ENCODE assay signal across 10 cellular contexts in genomic region chr10:21329995-21330627, GRCh38.
DNase-seq lines count a peak whose midpoint lies in the region; ATAC-seq and TF ChIP-seq lines count a peak whose summit lies in the region.
"Had no signal": no experiment of that assay in that cellular context is flagged by ENCODE, and none has a peak within 500 bp of the region (broad histone marks: within the 10 kb centered on the region; RNA-seq: fewer than 3 reads in every experiment).

No MANE protein-coding gene starts in this region.

- peaks cover 3 to 11% of the 10 kb centered on the region in 2 donors for H3K4me1 ChIP-seq in thoracic aorta (ENCODE audit: control insufficient read depth in 1 of 2, low read depth in 2 of 2)

- H3K9me3 ChIP-seq in thoracic aorta, result no peaks in the 10 kb centered on the region

- DNase-seq in DMS153 (lab: John Stamatoyannopoulos, UW), result peak; percentile 16
- no peak for DNase-seq in DMS153 treated with DMSO at 0.1 percent for 48 hours (lab: John Stamatoyannopoulos, UW; ENCODE audit: unreplicated experiment)
- DNase-seq in SW480 (ENCODE audit: low spot score), result peak; percentile 56
- peak; percentile 96 for DNase-seq in glomerular endothelial cell (ENCODE audit: extremely low read depth, low read depth, low spot score)
- DNase-seq in thoracic aorta (ENCODE audit: low spot score), result no peak
- DNase-seq in retina, result no peak
- DNase-seq in stimulated activated CD4-positive, alpha-beta T cell treated with anti-CD3 and anti-CD28 coated beads, Interleukin-4, amount 100 ng/mL, for 4 hours, result no peak
- DNase-seq: natural killer cell had no signal

- no peak for TF ChIP-seq CTCF in thoracic aorta (IDR thresholded peaks at IDR 0.05)

- H3K4me3 ChIP-seq in thoracic aorta, result no peak overlapping the region

- peak overlapping the region in 1 of 2 donors; percentile 22 for H3K27ac ChIP-seq in thoracic aorta

- no peaks in the 10 kb centered on the region for H3K36me3 ChIP-seq in thoracic aorta

- peak; percentile 74 for ATAC-seq in thoracic aorta (ENCODE audit: insufficient number of reproducible peaks, low FRiP score, low read depth)
- no peak for ATAC-seq in HG03342 (IDR thresholded peaks at IDR 0.05; ENCODE audit: unreplicated experiment)
- ATAC-seq: natural killer cell; stimulated activated memory B cell treated with anti-CD40 and anti-IgM and Interleukin-4, amounts not matched to agents 10 μg/mL and 1 μg/mL and 100 μg/mL, for 72 hours had no signal

- no peaks in the 10 kb centered on the region for H3K27me3 ChIP-seq in thoracic aorta (replicated peaks; ENCODE audit: insufficient read depth)

Comparison
In these comparisons a context has a peak if more than half of its experiments do, and no peak if none do; other contexts are left out.
1. DNase-seq: peak in DMS153 (single experiment), SW480 (single experiment) and glomerular endothelial cell (single experiment); none in DMS153 treated with DMSO at 0.1 percent for 48 hours (single experiment), thoracic aorta (single experiment), retina (single experiment) and stimulated activated CD4-positive, alpha-beta T cell treated with anti-CD3 and anti-CD28 coated beads, Interleukin-4, amount 100 ng/mL, for 4 hours (0 of 2).